In the genomic region with DNA sequence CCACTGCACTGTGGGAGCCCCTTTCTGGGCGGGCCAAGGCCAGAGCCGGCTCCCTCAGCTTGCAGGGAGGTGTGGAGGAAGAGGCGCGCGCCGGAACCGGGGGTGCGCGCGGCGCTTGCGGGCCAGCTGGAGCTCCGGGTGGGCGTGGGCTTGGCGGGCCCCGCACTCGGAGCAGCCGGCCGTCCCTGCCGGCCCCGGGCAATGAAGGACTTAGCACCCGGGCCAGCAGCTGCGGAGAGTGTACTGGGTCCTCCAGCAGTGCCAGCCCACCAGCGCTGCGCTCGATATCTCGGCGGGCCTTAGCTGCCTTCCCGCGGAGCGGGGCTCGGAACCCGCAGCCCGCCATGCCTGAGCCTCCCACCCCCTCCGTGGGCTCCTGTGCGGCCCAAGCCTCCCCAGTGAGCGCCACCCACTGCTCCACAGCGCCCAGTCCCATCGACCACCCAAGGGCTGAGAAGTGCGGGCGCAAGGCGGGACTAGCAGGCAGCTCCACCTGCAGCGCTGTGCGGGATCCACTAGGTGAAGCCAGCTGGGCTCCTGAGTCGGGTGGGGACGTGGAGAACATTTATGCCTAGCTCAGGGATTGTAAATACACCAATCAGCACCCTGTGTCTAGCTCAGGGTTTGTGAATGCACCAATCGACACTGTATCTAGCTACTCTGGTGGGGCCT, we compare ENCODE assay signal across 9 cellular contexts. TPM values are rescaled to one million over a fixed set of nuclear protein-coding genes. Genes with fewer than 3 reads are reported as not detected.
"Had no signal": no experiment of that assay in that cellular context is flagged by ENCODE, and none has a peak within 500 bp of the region (broad histone marks: within the 10 kb centered on the region; RNA-seq: fewer than 3 reads in every experiment).

No MANE protein-coding gene starts in this region.

RNA-seq across cellular contexts. Expression of a gene that starts 24.2 kb away (rescaled TPM):
- total RNA-seq: endodermal cell, esophagus mucosa, gastrocnemius medialis, kidney epithelial cell had no signal
- polyA plus RNA-seq: keratinocyte had no signal

RNA-seq across cellular contexts. Expression of a gene that starts 43.2 kb away (rescaled TPM):
- total RNA-seq: dermis microvascular lymphatic vessel endothelial cell, glomerular endothelial cell, lung microvascular endothelial cell, mononuclear cell had no signal
